In genomic region chr2:161280906-161281323, GRCh38 we compare ENCODE assay signal across 8 cellular contexts. TPM values are rescaled to one million over a fixed set of nuclear protein-coding genes. Genes with fewer than 3 reads are reported as not detected.
DNase-seq lines count a peak whose midpoint lies in the region; TF ChIP-seq lines count a peak whose summit lies in the region.
"Not testable (repeated sequence)": the region's sequence is repeated elsewhere in the genome, so short reads cannot be mapped to it uniquely, and the experiment has no call there.

No MANE protein-coding gene starts in this region.

- not testable (repeated sequence) for H3K23me2 ChIP-seq in H9 (ENCODE audit: insufficient read length, low read depth, low read length, poor library complexity, severe bottlenecking)

- not testable (repeated sequence) for H3K27ac Mint-ChIP-seq in H9

- not testable (repeated sequence) for H3K4ac ChIP-seq in H9 (ENCODE audit: low read depth, low read length); mesenchymal stem cell (ENCODE audit: low read depth in 1 of 2, low read length in 2 of 2)

- TF ChIP-seq CTCF in H9 (conservative IDR thresholded peaks at IDR 0.05) (peak; percentile 61; the same call in 2 of the 3 replicates), cardiac fibroblast (IDR thresholded peaks at IDR 0.05; ENCODE audit: low read depth, low read length) (peak; percentile 19)

- not testable (repeated sequence) for H3K4me3 Mint-ChIP-seq in H9

- H2BK12ac ChIP-seq in H9 (ENCODE audit: insufficient read length, low read depth, low read length); mesenchymal stem cell (ENCODE audit: low read length in 2 of 2): not testable (repeated sequence)

- WGBS in H9 (ENCODE audit: extremely low coverage, insufficient read length, low lambda C conversion rate): no CpG with 5 or more reads among the region's 18 CpGs
- WGBS in mesenchymal stem cell: 67% methylated on average over 18 of the region's 18 CpGs

- not testable (repeated sequence) for H4K5ac ChIP-seq in H9 (ENCODE audit: insufficient read length, low read depth, low read length)

- H3K79me2 ChIP-seq in H9 (ENCODE audit: insufficient read depth, low read length): not testable (repeated sequence)

- not testable (repeated sequence) for H3K56ac ChIP-seq in H9 (ENCODE audit: insufficient read length, low read depth, low read length)

- not testable (repeated sequence) for H3K4me1 Mint-ChIP-seq in H9

- H3K9me3 ChIP-seq in H9 (ENCODE audit: control insufficient read depth, low read depth, low read length): peaks cover 22% of the 10 kb centered on the region
- not testable (repeated sequence) for H3K9me3 ChIP-seq in SJCRH30 (replicated peaks); mesenchymal stem cell (ENCODE audit: control insufficient read depth, low read length)

- not testable (repeated sequence) for H4K8ac ChIP-seq in H9 (replicated peaks; ENCODE audit: insufficient read length, low read depth, low read length); mesenchymal stem cell (ENCODE audit: low read length)

- not testable (repeated sequence) for H4K91ac ChIP-seq in H9 (ENCODE audit: insufficient read length, low read depth, low read length); mesenchymal stem cell (ENCODE audit: low read length)

- H3K4me1 ChIP-seq in H9 (ENCODE audit: insufficient read depth, low read length); SJCRH30; mesenchymal stem cell (ENCODE audit: control insufficient read depth, insufficient read depth, low read depth, low read length): not testable (repeated sequence)

- not testable (repeated sequence) for H3K9me3 Mint-ChIP-seq in H9

- not testable (repeated sequence) for H4K20me1 ChIP-seq in H9 (ENCODE audit: control insufficient read depth, insufficient read depth, insufficient read length)

- H3K4me3 ChIP-seq in SJCRH30; cardiac fibroblast (replicated peaks in 1 of 2; ENCODE audit: low read depth in 2 of 2, low read length in 2 of 2); mesenchymal stem cell (ENCODE audit: insufficient read depth in 1 of 2, low read depth in 1 of 2, low read length in 2 of 2): not testable (repeated sequence)

- H3K23ac ChIP-seq in H9 (ENCODE audit: insufficient read length, low read depth, low read length); mesenchymal stem cell (ENCODE audit: low read length in 2 of 2): not testable (repeated sequence)

- H3K27me3 Mint-ChIP-seq in H9 (ENCODE audit: low read depth): not testable (repeated sequence)

- not testable (repeated sequence) for H3K14ac ChIP-seq in H9 (ENCODE audit: insufficient read depth, low read length); mesenchymal stem cell (ENCODE audit: low read length in 2 of 2)

- H2AK5ac ChIP-seq in H9 (ENCODE audit: insufficient read length, low read length); mesenchymal stem cell (ENCODE audit: low read length, severe bottlenecking): not testable (repeated sequence)

- not testable (repeated sequence) for H3K4me2 ChIP-seq in H9 (ENCODE audit: insufficient read depth, insufficient read length, low read length); mesenchymal stem cell (ENCODE audit: low read length, poor library complexity, severe bottlenecking)

- H2BK5ac ChIP-seq in H9 (ENCODE audit: insufficient read length, low read length); mesenchymal stem cell (ENCODE audit: low read depth, low read length, poor library complexity, severe bottlenecking): not testable (repeated sequence)

- not testable (repeated sequence) for H3T11ph ChIP-seq in H9 (ENCODE audit: low read length)

- in situ Hi-C loops in ACHN (cut with HindIII; ENCODE audit: low pct_ligation_motif_present, low pct_unique_long_range_greater_than_20kb, low sequenced_read_pairs): not testable (repeated sequence)

- H3K18ac ChIP-seq in H9 (ENCODE audit: insufficient read length, low read depth, low read length); mesenchymal stem cell (ENCODE audit: low read depth in 1 of 2, low read length in 2 of 2): not testable (repeated sequence)

- H3K27me3 ChIP-seq in H9 (ENCODE audit: insufficient read depth, low read length); SJCRH30; mesenchymal stem cell (ENCODE audit: control insufficient read depth in 1 of 2, insufficient read depth in 1 of 2, low read length in 2 of 2): not testable (repeated sequence)

- H3K9ac ChIP-seq in H9 (ENCODE audit: extremely low read depth, insufficient read length, low read length); mesenchymal stem cell (ENCODE audit: low read length): not testable (repeated sequence)

- H2BK15ac ChIP-seq in H9 (ENCODE audit: low read depth, low read length); mesenchymal stem cell (ENCODE audit: low read depth, poor library complexity, severe bottlenecking): not testable (repeated sequence)

- DNase-seq in ACHN (peak; percentile 30), H9 (peak; percentile 84), SJCRH30 (peak; percentile 21 to 25), activated T-cell treated with anti-CD3 and anti-CD28 coated beads for 24 hours (ENCODE audit: low read depth) (peak; percentile 21), cardiac fibroblast (ENCODE audit: low read depth in 2 of 2) (peak; percentile 51 to 57), cardiac septum (ENCODE audit: low spot score) (peak; percentile 85), mesenchymal stem cell (peak; percentile 56)
- peak; percentile 31 to 34 for DNase-seq in stimulated activated CD4-positive, alpha-beta T cell treated with anti-CD3 and anti-CD28 coated beads, Interleukin-15, amount 100 ng/mL, for 1 hour (ENCODE audit: low read depth in 1 of 2, low spot score in 1 of 2)

- H3K36me3 Mint-ChIP-seq in H9 (ENCODE audit: insufficient read depth in 1 of 3, low read depth in 3 of 3): peaks cover 3 to 15% (median 7%) of the 10 kb centered on the region in 3 experiments; a peak in 6 of 7 replicates

- H3K36me3 ChIP-seq in SJCRH30; mesenchymal stem cell (ENCODE audit: control insufficient read depth in 1 of 2, insufficient read depth in 2 of 2, low read depth in 1 of 2, low read length in 2 of 2): not testable (repeated sequence)

- not testable (repeated sequence) for H2BK20ac ChIP-seq in H9 (ENCODE audit: low read depth, low read length, poor library complexity, severe bottlenecking)

- H2AFZ ChIP-seq in H9 (ENCODE audit: low read length); mesenchymal stem cell (ENCODE audit: low read depth, low read length): not testable (repeated sequence)

- H3K27ac ChIP-seq in H9 (ENCODE audit: insufficient read length, low read depth, low read length); SJCRH30; mesenchymal stem cell (ENCODE audit: low read length, poor library complexity, severe bottlenecking): not testable (repeated sequence)

- not testable (repeated sequence) for H3K79me1 ChIP-seq in H9 (ENCODE audit: insufficient read depth, low read depth, low read length, poor library complexity, severe bottlenecking); mesenchymal stem cell (replicated peaks; ENCODE audit: low read length, poor library complexity, severe bottlenecking)

- H2BK120ac ChIP-seq in H9 (ENCODE audit: low read depth, low read length, poor library complexity, severe bottlenecking); mesenchymal stem cell (ENCODE audit: low read depth, low read length): not testable (repeated sequence)

- intact Hi-C loops in cardiac septum (cut with DNase I): not testable (repeated sequence)

RNA-seq across cellular contexts. Expression of gene PSMD14, which starts 27.3 kb away (rescaled TPM):
- total RNA-seq in H9 (2021): 83.7 and 86.4 TPM in 2 replicates
- total RNA-seq in SJCRH30 (2014; rRNA removed; shearing (Covaris generic)): 99.9 and 105 TPM in 2 replicates
- 46.0 TPM for total RNA-seq in cardiac septum
- polyA plus RNA-seq in mesenchymal stem cell (2013, experiment 1 of 2): 45.7 TPM
- polyA plus RNA-seq in mesenchymal stem cell (2013, experiment 2 of 2): 46.5 TPM

Comparison
In these comparisons a context has a peak if more than half of its experiments do, and no peak if none do; other contexts are left out.
1. DNase-seq: peak in every context shown above with its lines; median percentile 85 in cardiac septum; 84 in H9; 56 in mesenchymal stem cell; 54 in cardiac fibroblast; 32 in stimulated activated CD4-positive, alpha-beta T cell treated with anti-CD3 and anti-CD28 coated beads, Interleukin-15, amount 100 ng/mL, for 1 hour; 30 in ACHN; 23 in SJCRH30; 21 in activated T-cell treated with anti-CD3 and anti-CD28 coated beads for 24 hours.